ENCODE assay signal across 14 cellular contexts in the genomic region with DNA sequence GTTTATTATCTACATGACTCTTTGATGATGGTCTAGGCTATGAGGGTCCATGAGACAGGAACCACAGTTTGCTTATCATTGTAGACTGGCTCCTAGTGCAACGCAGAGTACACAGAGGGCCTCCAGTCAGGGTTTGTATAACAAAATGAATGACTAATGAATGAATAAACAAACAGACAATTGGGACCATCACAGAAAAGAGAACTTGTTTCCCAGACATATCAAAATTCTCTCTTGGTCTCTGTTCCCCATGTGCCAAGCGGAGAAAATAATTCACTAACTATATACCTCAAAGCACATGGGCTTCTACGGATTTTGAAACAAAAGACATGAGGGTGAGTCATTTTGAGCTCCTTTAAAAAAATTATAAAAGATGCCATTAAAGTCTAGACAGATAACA.
"Had no signal": no experiment of that assay in that cellular context is flagged by ENCODE, and none has a peak within 500 bp of the region (broad histone marks: within the 10 kb centered on the region; RNA-seq: fewer than 3 reads in every experiment).

No MANE protein-coding gene starts in this region.

- H3K4me3 ChIP-seq: dorsolateral prefrontal cortex, esophagus muscularis mucosa, prostate gland, suprapubic skin had no signal

- DNase-seq: activated CD4-positive, alpha-beta T cell treated with anti-CD3 and anti-CD28 coated beads, Interleukin-2, amount 50 U/mL, for 4 hours; activated effector memory CD4-positive, alpha-beta T cell treated with Interleukin-2 at 50 U/mL for 16 hours; activated naive CD8-positive, alpha-beta T cell treated with anti-CD3 and anti-CD28 coated beads for 36 hours; activated T-cell treated with anti-CD3 and anti-CD28 coated beads, Interleukin-2, amount 50 U/mL, for 1 hour; foreskin keratinocyte; stimulated activated CD4-positive, alpha-beta T cell treated with anti-CD3 and anti-CD28 coated beads, Interleukin-2, amount 100 ng/mL, for 24 hours; stimulated activated naive CD4-positive, alpha-beta T cell treated with Interleukin-2 at 50 U/mL for 16 hours; T-helper 17 cell had no signal

- H3K9me3 ChIP-seq: esophagus muscularis mucosa, prostate gland, suprapubic skin had no signal

- H3K27me3 Mint-ChIP-seq: activated naive CD8-positive, alpha-beta T cell treated with anti-CD3 and anti-CD28 coated beads for 36 hours; natural killer cell treated with Interleukin-12 subunit alpha and Interleukin-12 subunit beta and Interleukin-15 and Interleukin-18, amount 100 ng/mL, for 72 hours; T-helper 17 cell had no signal

- H3K36me3 ChIP-seq: esophagus muscularis mucosa, prostate gland had no signal

- ATAC-seq: foreskin keratinocyte, sciatic nerve, T-helper 17 cell had no signal

- H3K9me3 Mint-ChIP-seq: activated naive CD8-positive, alpha-beta T cell treated with anti-CD3 and anti-CD28 coated beads for 36 hours; natural killer cell treated with Interleukin-12 subunit alpha and Interleukin-12 subunit beta and Interleukin-15 and Interleukin-18, amount 100 ng/mL, for 72 hours had no signal

- H3K27ac Mint-ChIP-seq: activated naive CD8-positive, alpha-beta T cell treated with anti-CD3 and anti-CD28 coated beads for 36 hours; T-helper 17 cell had no signal

- H3K4me1 Mint-ChIP-seq: T-helper 17 cell had no signal

- H3K4me3 Mint-ChIP-seq: activated naive CD8-positive, alpha-beta T cell treated with anti-CD3 and anti-CD28 coated beads for 36 hours; natural killer cell treated with Interleukin-12 subunit alpha and Interleukin-12 subunit beta and Interleukin-15 and Interleukin-18, amount 100 ng/mL, for 72 hours; T-helper 17 cell had no signal

- H3K27ac ChIP-seq: foreskin keratinocyte, suprapubic skin had no signal

- H3K27me3 ChIP-seq: dorsolateral prefrontal cortex, esophagus muscularis mucosa, foreskin keratinocyte, suprapubic skin had no signal

- H3K4me1 ChIP-seq: prostate gland, suprapubic skin had no signal
